Comparison of ENCODE assay signal across 1 cellular context in the genomic region with DNA sequence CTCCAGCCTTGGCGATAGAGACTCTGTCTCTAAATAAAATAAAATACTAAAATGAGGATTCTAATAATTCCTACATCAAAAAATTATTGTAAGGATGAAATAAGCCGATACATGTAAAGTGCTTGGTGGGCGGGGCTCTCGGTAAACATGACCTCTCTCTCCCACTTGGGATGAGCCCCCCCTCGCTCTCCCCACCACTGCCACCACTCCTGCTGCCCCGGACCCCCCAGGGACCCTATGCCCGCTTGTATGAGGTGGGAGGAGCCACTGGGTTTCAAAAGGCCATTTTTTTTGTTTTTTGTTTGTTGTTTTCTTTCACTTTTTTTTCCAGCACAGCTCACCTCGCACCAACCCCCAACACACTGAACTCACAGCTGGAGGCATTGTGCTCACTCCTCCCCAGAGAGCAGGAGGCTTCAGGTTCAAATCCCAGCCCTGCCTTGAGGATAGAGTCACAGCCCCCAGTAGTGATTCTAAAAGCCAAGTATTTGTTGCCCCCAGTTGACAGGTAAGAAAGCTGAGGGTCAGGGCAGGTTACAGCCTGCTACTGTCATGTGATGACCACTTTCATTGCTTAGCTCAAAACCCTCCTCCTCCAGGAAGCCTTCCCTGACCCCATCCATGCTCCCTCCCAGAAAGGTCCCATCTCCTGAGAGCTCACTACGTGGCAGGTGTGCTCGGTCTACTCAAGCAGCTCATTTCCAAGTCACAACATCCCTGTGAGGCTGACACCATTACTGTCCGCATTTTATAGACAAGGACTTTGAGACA.
TF ChIP-seq lines count a peak whose summit lies in the region.

No MANE protein-coding gene starts in this region.

TF ChIP-seq in HEK293, 187 proteins besides CTCF, POLR2A, EP300 and RAD21 (continued from another document):
- TF ChIP-seq, protein P1, sequence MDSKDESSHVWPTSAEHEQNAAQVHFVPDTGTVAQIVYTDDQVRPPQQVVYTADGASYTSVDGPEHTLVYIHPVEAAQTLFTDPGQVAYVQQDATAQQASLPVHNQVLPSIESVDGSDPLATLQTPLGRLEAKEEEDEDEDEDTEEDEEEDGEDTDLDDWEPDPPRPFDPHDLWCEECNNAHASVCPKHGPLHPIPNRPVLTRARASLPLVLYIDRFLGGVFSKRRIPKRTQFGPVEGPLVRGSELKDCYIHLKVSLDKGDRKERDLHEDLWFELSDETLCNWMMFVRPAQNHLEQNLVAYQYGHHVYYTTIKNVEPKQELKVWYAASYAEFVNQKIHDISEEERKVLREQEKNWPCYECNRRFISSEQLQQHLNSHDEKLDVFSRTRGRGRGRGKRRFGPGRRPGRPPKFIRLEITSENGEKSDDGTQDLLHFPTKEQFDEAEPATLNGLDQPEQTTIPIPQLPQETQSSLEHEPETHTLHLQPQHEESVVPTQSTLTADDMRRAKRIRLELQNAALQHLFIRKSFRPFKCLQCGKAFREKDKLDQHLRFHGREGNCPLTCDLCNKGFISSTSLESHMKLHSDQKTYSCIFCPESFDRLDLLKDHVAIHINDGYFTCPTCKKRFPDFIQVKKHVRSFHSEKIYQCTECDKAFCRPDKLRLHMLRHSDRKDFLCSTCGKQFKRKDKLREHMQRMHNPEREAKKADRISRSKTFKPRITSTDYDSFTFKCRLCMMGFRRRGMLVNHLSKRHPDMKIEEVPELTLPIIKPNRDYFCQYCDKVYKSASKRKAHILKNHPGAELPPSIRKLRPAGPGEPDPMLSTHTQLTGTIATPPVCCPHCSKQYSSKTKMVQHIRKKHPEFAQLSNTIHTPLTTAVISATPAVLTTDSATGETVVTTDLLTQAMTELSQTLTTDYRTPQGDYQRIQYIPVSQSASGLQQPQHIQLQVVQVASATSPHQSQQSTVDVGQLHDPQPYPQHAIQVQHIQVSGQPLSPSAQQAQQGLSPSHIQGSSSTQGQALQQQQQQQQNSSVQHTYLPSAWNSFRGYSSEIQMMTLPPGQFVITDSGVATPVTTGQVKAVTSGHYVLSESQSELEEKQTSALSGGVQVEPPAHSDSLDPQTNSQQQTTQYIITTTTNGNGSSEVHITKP (tag by site-specific recombination; IDR thresholded peaks at IDR 0.05) = 0 out of 2 replicates have a peak, but pooled peaks have one; percentile 12
TF ChIP-seq in HEK293: peak in this region for 3.
